In genomic region chr1:205616563-205617293, GRCh38 we compare ENCODE assay signal across 14 cellular contexts. TPM values are rescaled to one million over a fixed set of nuclear protein-coding genes. Genes with fewer than 3 reads are reported as not detected.
DNase-seq lines count a peak whose midpoint lies in the region; ATAC-seq and TF ChIP-seq lines count a peak whose summit lies in the region.
"Had no signal": no experiment of that assay in that cellular context is flagged by ENCODE, and none has a peak within 500 bp of the region (broad histone marks: within the 10 kb centered on the region; RNA-seq: fewer than 3 reads in every experiment).

No MANE protein-coding gene starts in this region.

- peaks cover 12 to 66% (median 54%) of the 10 kb centered on the region in 7 donors for H3K4me1 Mint-ChIP-seq in naive thymus-derived CD4-positive, alpha-beta T cell

- peaks cover under 1 to 11% of the 10 kb centered on the region in 2 donors for H3K4me1 ChIP-seq in naive thymus-derived CD4-positive, alpha-beta T cell (ENCODE audit: control insufficient read depth in 2 of 2, insufficient read depth in 2 of 2, low read length in 2 of 2)
- H3K4me1 ChIP-seq in PC-9 (replicated peaks; ENCODE audit: insufficient read depth): no peaks in the 10 kb centered on the region
- H3K4me1 ChIP-seq: thyroid gland had no signal

- H3K79me2 ChIP-seq in PC-9 (ENCODE audit: low read depth): 0 out of 2 replicates have a peak, but pooled peaks cover 5% of the 10 kb centered on the region

- no peaks in the 10 kb centered on the region for H3K9me3 Mint-ChIP-seq in naive thymus-derived CD4-positive, alpha-beta T cell
- H3K9me3 Mint-ChIP-seq: immature natural killer cell, T-cell had no signal

- no peak overlapping the region for H3K27ac ChIP-seq in naive thymus-derived CD4-positive, alpha-beta T cell (ENCODE audit: low read depth, low read length)
- no peak overlapping the region for H3K27ac ChIP-seq in PC-9
- H3K27ac ChIP-seq: thyroid gland had no signal

- no peak for DNase-seq in naive thymus-derived CD4-positive, alpha-beta T cell
- no peak for DNase-seq in PC-9
- DNase-seq in NCI-H1092 treated with DMSO at 0.1 percent for 48 hours (lab: John Stamatoyannopoulos, UW): no peak
- DNase-seq in stimulated activated CD4-positive, alpha-beta T cell treated with anti-CD3 and anti-CD28 coated beads, Interleukin-4, amount 100 ng/mL, for 4 hours: no peak
- DNase-seq: amygdala, immature natural killer cell, Kasumi-1, NCI-H2107, right cardiac atrium, T-cell, thyroid gland had no signal

- no peaks in the 10 kb centered on the region for H3K9me3 ChIP-seq in naive thymus-derived CD4-positive, alpha-beta T cell (ENCODE audit: control insufficient read depth in 2 of 3, low read length in 3 of 3)
- H3K9me3 ChIP-seq in PC-9 (ENCODE audit: insufficient read depth, low read depth): no peaks in the 10 kb centered on the region
- H3K9me3 ChIP-seq: thyroid gland had no signal

- H3K4me3 Mint-ChIP-seq in naive thymus-derived CD4-positive, alpha-beta T cell: no peak overlapping the region
- H3K4me3 Mint-ChIP-seq: immature natural killer cell, T-cell had no signal

- H3F3A ChIP-seq in PC-9 (ENCODE audit: insufficient read depth, low read depth): peaks cover 28% of the 10 kb centered on the region

- ATAC-seq in GM18508 (IDR thresholded peaks at IDR 0.05; ENCODE audit: insufficient read depth, unreplicated experiment) (peak; percentile 47), GM21367 (IDR thresholded peaks at IDR 0.05; ENCODE audit: unreplicated experiment) (peak; percentile 57), HG03432 (IDR thresholded peaks at IDR 0.05; ENCODE audit: unreplicated experiment) (peak; percentile 69)
- no peak for ATAC-seq in naive thymus-derived CD4-positive, alpha-beta T cell
- ATAC-seq: right cardiac atrium, T-cell had no signal

- no peak overlapping the region for H2AFZ ChIP-seq in PC-9

- H3K27me3 Mint-ChIP-seq in naive thymus-derived CD4-positive, alpha-beta T cell: no peaks in the 10 kb centered on the region
- H3K27me3 Mint-ChIP-seq: T-cell had no signal

- H3K4me3 ChIP-seq in naive thymus-derived CD4-positive, alpha-beta T cell (ENCODE audit: low read length): no peak overlapping the region
- no peak overlapping the region for H3K4me3 ChIP-seq in PC-9
- H3K4me3 ChIP-seq: thyroid gland had no signal

- BruUV-seq in PC-9 (replicated peaks; lab: Mats Ljungman, UMichigan): no TSS peak

- intact Hi-C loops in naive thymus-derived CD4-positive, alpha-beta T cell (cut with micrococcal nuclease): no loop called here
- intact Hi-C loops in PC-9 (cut with micrococcal nuclease; ENCODE audit: unreplicated experiment): no loop called here

- H3K9me2 ChIP-seq in PC-9 (ENCODE audit: insufficient read depth): no peaks in the 10 kb centered on the region

- H3K4me2 ChIP-seq in PC-9: no peak overlapping the region

- H3K36me3 Mint-ChIP-seq in naive thymus-derived CD4-positive, alpha-beta T cell: peaks cover 22 to 48% (median 32%) of the 10 kb centered on the region in 5 donors

- H3K27ac Mint-ChIP-seq in naive thymus-derived CD4-positive, alpha-beta T cell: peak overlapping the region in 5 of 9 donors; percentile 8 to 59 (median 46)
- H3K27ac Mint-ChIP-seq: T-cell had no signal

- no peaks in the 10 kb centered on the region for H3K27me3 ChIP-seq in naive thymus-derived CD4-positive, alpha-beta T cell (ENCODE audit: control insufficient read depth in 2 of 2, insufficient read depth in 2 of 2, low read length in 2 of 2)
- H3K27me3 ChIP-seq in PC-9 (ENCODE audit: insufficient read depth, low read depth): no peaks in the 10 kb centered on the region
- H3K27me3 ChIP-seq: thyroid gland had no signal

- no peak for TF ChIP-seq CTCF in PC-9 (conservative IDR thresholded peaks at IDR 0.05)

- H4K20me1 ChIP-seq in PC-9 (ENCODE audit: insufficient read depth): no peaks in the 10 kb centered on the region

- CTCF ChIA-PET in naive thymus-derived CD4-positive, alpha-beta T cell (lab: Charles Lee): interaction anchor here (1.9 kb wide), 1 partner anchor 12 kb away, joined by 5 read pairs; no protein-coding TSS in a partner anchor
- CTCF ChIA-PET in PC-9 (lab: Charles Lee): no interaction called here

- peaks cover 14 to 77% (median 51%) of the 10 kb centered on the region in 3 experiments for H3K36me3 ChIP-seq in naive thymus-derived CD4-positive, alpha-beta T cell (ENCODE audit: control insufficient read depth in 2 of 3, insufficient read depth in 3 of 3, low read length in 3 of 3)
- H3K36me3 ChIP-seq in PC-9 (ENCODE audit: low read depth): peaks cover 49% of the 10 kb centered on the region

- POLR2A ChIA-PET in naive thymus-derived CD4-positive, alpha-beta T cell (lab: Charles Lee): interaction anchor here (0.8 to 2.2 kb wide), 2 partner anchors 13 to 15 kb away, joined by 3 to 11 read pairs; partner anchors contain the start of gene ELK4
- POLR2A ChIA-PET in PC-9 (lab: Charles Lee; ENCODE audit: unreplicated experiment): no interaction called here

RNA-seq across cellular contexts. Expression of gene ELK4, which starts 15.1 kb away (rescaled TPM):
- 100 to 1,000 TPM; 104 to 250 (median 156) TPM for total RNA-seq in naive thymus-derived CD4-positive, alpha-beta T cell
- 1 to 10 TPM; 4.0 to 7.3 TPM for polyA plus RNA-seq in naive thymus-derived CD4-positive, alpha-beta T cell
- 40.3 and 48.1 TPM in 2 replicates for total RNA-seq in PC-9 (2021)
